ENCODE assay signal across 8 cellular contexts in genomic region chr2:20650880-20651730, GRCh38. TPM values are rescaled to one million over a fixed set of nuclear protein-coding genes. Genes with fewer than 3 reads are reported as not detected.
A peak's percentile ranks its signal among the peaks of the same experiment; 100 is the strongest.
DNase-seq lines count a peak whose midpoint lies in the region; ATAC-seq and TF ChIP-seq lines count a peak whose summit lies in the region.

A gene with protein sequence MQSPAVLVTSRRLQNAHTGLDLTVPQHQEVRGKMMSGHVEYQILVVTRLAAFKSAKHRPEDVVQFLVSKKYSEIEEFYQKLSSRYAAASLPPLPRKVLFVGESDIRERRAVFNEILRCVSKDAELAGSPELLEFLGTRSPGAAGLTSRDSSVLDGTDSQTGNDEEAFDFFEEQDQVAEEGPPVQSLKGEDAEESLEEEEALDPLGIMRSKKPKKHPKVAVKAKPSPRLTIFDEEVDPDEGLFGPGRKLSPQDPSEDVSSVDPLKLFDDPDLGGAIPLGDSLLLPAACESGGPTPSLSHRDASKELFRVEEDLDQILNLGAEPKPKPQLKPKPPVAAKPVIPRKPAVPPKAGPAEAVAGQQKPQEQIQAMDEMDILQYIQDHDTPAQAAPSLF (minus strand): TSS chr2:20651098. CDS start chr2:20651063, 35 bp downstream.

- peak; percentile 91 for TF ChIP-seq POLR2A in right lobe of liver (IDR thresholded peaks at IDR 0.05)

- H3K36me3 ChIP-seq in BE2C, result no peaks in the 10 kb centered on the region
- H3K36me3 ChIP-seq in right lobe of liver, result no peaks in the 10 kb centered on the region

- peak; percentile 96 for ATAC-seq in GM19025 (IDR thresholded peaks at IDR 0.05; ENCODE audit: low read depth, unreplicated experiment)
- ATAC-seq in HG03280 (IDR thresholded peaks at IDR 0.05; ENCODE audit: unreplicated experiment), result peak; percentile 97
- ATAC-seq in right lobe of liver, result peak; percentile 91 to 97 (median 94)

- 2% methylated on average over 19 of the region's 71 CpGs for WGBS in right lobe of liver (ENCODE audit: insufficient coverage, low coverage, low lambda C conversion rate, missing lambda C conversion rate)

- intact Hi-C loops in right lobe of liver (cut with DNase I), result no loop called here

- peak within 1 kb of the TSS; percentile 86 for H3K4me3 ChIP-seq in BE2C (ENCODE audit: low read depth, low read length)
- H3K4me3 ChIP-seq in right lobe of liver, result peak within 1 kb of the TSS; percentile 68 to 86 (median 81)

- TF ChIP-seq CTCF in BE2C (IDR thresholded peaks at IDR 0.05; ENCODE audit: low read depth, low read length) (peak; percentile 54), right lobe of liver (IDR thresholded peaks at IDR 0.05) (peak; percentile 92 to 99 (median 98))

- peaks cover 13% of the 10 kb centered on the region for H3K4me1 ChIP-seq in BE2C
- H3K4me1 ChIP-seq in right lobe of liver, result peaks cover 0 to 31% (median 6%) of the 10 kb centered on the region in 4 donors

- peak within 1 kb of the TSS; percentile 86 to 95 (median 91) for H3K27ac ChIP-seq in right lobe of liver

- H3K27me3 ChIP-seq in BE2C (no peaks in the 10 kb centered on the region), right lobe of liver (no peaks in the 10 kb centered on the region)

- H3K9me3 ChIP-seq in BE2C (no peaks in the 10 kb centered on the region), right lobe of liver (no peaks in the 10 kb centered on the region)

- DNase-seq in BE2C, result peak; percentile 88
- peak; percentile 84 for DNase-seq in NCI-H510A (lab: John Stamatoyannopoulos, UW)
- peak; percentile 84 for DNase-seq in activated CD4-positive, alpha-beta T cell treated with anti-CD3 and anti-CD28 coated beads, Interleukin-2, amount 50 U/mL, for 1 hour
- peak; percentile 88 for DNase-seq in dermis blood vessel endothelial cell
- peak; percentile 89 to 91 (median 90) for DNase-seq in right lobe of liver
- DNase-seq in stimulated activated CD4-positive, alpha-beta T cell treated with anti-CD3 and anti-CD28 coated beads, Interleukin-4, amount 100 ng/mL, for 48 hours (ENCODE audit: low read depth in 2 of 2), result peak; percentile 80 to 81

RNA-seq across cellular contexts. Expression of the gene that starts here (rescaled TPM):
- polyA plus RNA-seq in BE2C (2012; ENCODE audit: insufficient read depth, insufficient read length, low read depth), result 28.3 TPM
- total RNA-seq in dermis blood vessel endothelial cell (36.9 and 49.9 TPM in 2 replicates), right lobe of liver (10 to 100 TPM; 17.5 to 34.7 (median 20.2) TPM)

Comparison
In these comparisons a context has a peak if more than half of its experiments do, and no peak if none do; other contexts are left out.
1. Peak in every context shown above with its lines: DNase-seq, ATAC-seq, H3K4me3 ChIP-seq and H3K27ac ChIP-seq.